8 cellular contexts compared by ENCODE assay signal in genomic region chr9:72856985-72857631, GRCh38.
DNase-seq lines count a peak whose midpoint lies in the region; ATAC-seq and TF ChIP-seq lines count a peak whose summit lies in the region.

No MANE protein-coding gene starts in this region.

- peak overlapping the region in 2 of 4 donors; percentile 3 to 37 for H3K27ac ChIP-seq in transverse colon

- in situ Hi-C loops in transverse colon (cut with MboI; ENCODE audit: low pct_ligation_motif_present in 1 of 4, low pct_unique_long_range_greater_than_20kb in 1 of 4, low sequenced_read_pairs in 3 of 4): loop anchor here (10.0 to 25.0 kb wide), 4 partner anchors 155 to 330 kb away; no protein-coding TSS in a partner anchor

- H3K36me3 ChIP-seq in kidney epithelial cell (ENCODE audit: control insufficient read depth, insufficient read depth, low read length) (no peaks in the 10 kb centered on the region), transverse colon (no peaks in the 10 kb centered on the region)

- no peak for TF ChIP-seq EP300 in transverse colon (IDR thresholded peaks at IDR 0.05; ENCODE audit: low read depth)

- no peaks in the 10 kb centered on the region for H3K27me3 ChIP-seq in kidney epithelial cell (ENCODE audit: control insufficient read depth, insufficient read depth, low read length)
- no peaks in the 10 kb centered on the region for H3K27me3 ChIP-seq in transverse colon

- H3K9me3 ChIP-seq in transverse colon: no peaks in the 10 kb centered on the region

- DNase-seq in AG20443 (ENCODE audit: low spot score) (peak; percentile 67), NCI-H1105 (lab: John Stamatoyannopoulos, UW) (peak; percentile 11), brain pericyte (ENCODE audit: low read depth, low spot score) (peak; percentile 24), kidney epithelial cell (ENCODE audit: low read depth) (no peak), transverse colon (no peak), GF-D8 (lab: John Stamatoyannopoulos, UW) (no peak), DMS153 treated with DMSO at 0.1 percent for 48 hours (lab: John Stamatoyannopoulos, UW; ENCODE audit: unreplicated experiment) (no peak)

- no peak for TF ChIP-seq POLR2A in transverse colon (IDR thresholded peaks at IDR 0.05)

- H3K4me1 ChIP-seq in transverse colon: peaks cover 12 to 22% (median 14%) of the 10 kb centered on the region in 4 donors

- intact Hi-C loops in transverse colon (cut with DNase I; ENCODE audit: low total_unique reads): loop anchor here (5.0 kb wide), 2 partner anchors 165 to 225 kb away; no protein-coding TSS in a partner anchor

- H3K4me3 ChIP-seq in kidney epithelial cell (ENCODE audit: low read depth, low read length): no peak overlapping the region
- H3K4me3 ChIP-seq in transverse colon: no peak overlapping the region

- peak; percentile 65 for ATAC-seq in GM18498 (IDR thresholded peaks at IDR 0.05; ENCODE audit: unreplicated experiment)

- peak; percentile 73 for TF ChIP-seq CTCF in kidney epithelial cell (IDR thresholded peaks at IDR 0.05; ENCODE audit: insufficient read depth, low read length, poor library complexity, severe bottlenecking)
- TF ChIP-seq CTCF in transverse colon (IDR thresholded peaks at IDR 0.05): peak; percentile 57 to 67 (median 60)

- 30 to 33% methylated on average over 6 of the region's 6 CpGs for WGBS in transverse colon (ENCODE audit: low coverage in 1 of 2), 2 donors

Comparison
In these comparisons a context has a peak if more than half of its experiments do, and no peak if none do; other contexts are left out.
1. DNase-seq: peak in AG20443 (single experiment), NCI-H1105 (single experiment) and brain pericyte (single experiment); none in kidney epithelial cell (single experiment), transverse colon (single experiment), GF-D8 (single experiment) and DMS153 treated with DMSO at 0.1 percent for 48 hours (single experiment).